ENCODE assay signal across 23 cellular contexts in genomic region chr1:235102259-235102582, GRCh38.
"Had no signal": no experiment of that assay in that cellular context is flagged by ENCODE, and none has a peak within 500 bp of the region (broad histone marks: within the 10 kb centered on the region; RNA-seq: fewer than 3 reads in every experiment).

No MANE protein-coding gene starts in this region.

- H3K27ac ChIP-seq: esophagus muscularis mucosa, foreskin keratinocyte, gastroesophageal sphincter, heart left ventricle, hepatocyte, left lung, ovary, psoas muscle, stomach, testis, tibial artery had no signal

- H2AFZ ChIP-seq: hepatocyte had no signal

- DNase-seq: effector CD8-positive, alpha-beta T cell; heart left ventricle; left cardiac atrium; left lung; mesendoderm; midbrain; natural killer cell; ovary; psoas muscle; right cardiac atrium; stimulated activated CD4-positive, alpha-beta T cell treated with anti-CD3 and anti-CD28 coated beads, Interleukin-2, amount 100 ng/mL, for 24 hours; stimulated activated CD4-positive, alpha-beta T cell treated with anti-CD3 and anti-CD28 coated beads, Interleukin-4, amount 100 ng/mL, for 24 hours; stimulated activated naive CD4-positive, alpha-beta T cell treated with Interleukin-2 at 50 U/mL for 16 hours; stomach; testis; tibial artery had no signal

- H3K79me2 ChIP-seq: hepatocyte had no signal

- H3K36me3 ChIP-seq: ovary had no signal

- H3K27ac Mint-ChIP-seq: natural killer cell; stimulated activated effector memory CD8-positive, alpha-beta T cell treated with anti-CD3 and anti-CD28 coated beads, Interleukin-12 subunit alpha, Interleukin-12 subunit beta, amount 100 ng/mL, for 72 hours had no signal

- ATAC-seq: gastroesophageal sphincter; heart left ventricle; left cardiac atrium; left lung; natural killer cell; psoas muscle; right cardiac atrium; stimulated activated effector memory CD8-positive, alpha-beta T cell treated with anti-CD3 and anti-CD28 coated beads, Interleukin-12 subunit alpha, Interleukin-12 subunit beta, amount 100 ng/mL, for 72 hours had no signal

- H3K4me3 ChIP-seq: dorsolateral prefrontal cortex, esophagus muscularis mucosa, gastroesophageal sphincter, heart left ventricle, hepatocyte, left lung, ovary, psoas muscle, stomach, testis, tibial artery had no signal

- H3K4me3 Mint-ChIP-seq: natural killer cell; stimulated activated effector memory CD8-positive, alpha-beta T cell treated with anti-CD3 and anti-CD28 coated beads, Interleukin-12 subunit alpha, Interleukin-12 subunit beta, amount 100 ng/mL, for 72 hours had no signal

- H3K9me3 ChIP-seq: esophagus muscularis mucosa, gastroesophageal sphincter, heart left ventricle, left lung, ovary, psoas muscle, stomach, testis, tibial artery had no signal

- H3K27me3 Mint-ChIP-seq: type B pancreatic cell had no signal

- H3K9me3 Mint-ChIP-seq: natural killer cell; stimulated activated effector memory CD8-positive, alpha-beta T cell treated with anti-CD3 and anti-CD28 coated beads, Interleukin-12 subunit alpha, Interleukin-12 subunit beta, amount 100 ng/mL, for 72 hours; type B pancreatic cell had no signal

- H3K27me3 ChIP-seq: dorsolateral prefrontal cortex, esophagus muscularis mucosa, foreskin keratinocyte, gastroesophageal sphincter, heart left ventricle, hepatocyte, left lung, ovary, stomach, testis had no signal

- H3K36me3 Mint-ChIP-seq: natural killer cell had no signal

- H3K4me2 ChIP-seq: hepatocyte had no signal
